ENCODE assay signal across 22 cellular contexts in genomic region chr18:45527891-45528290, GRCh38.
DNase-seq lines count a peak whose midpoint lies in the region; ATAC-seq, FAIRE-seq and TF ChIP-seq lines count a peak whose summit lies in the region.
"Had no signal": no experiment of that assay in that cellular context is flagged by ENCODE, and none has a peak within 500 bp of the region (broad histone marks: within the 10 kb centered on the region; RNA-seq: fewer than 3 reads in every experiment).

No MANE protein-coding gene starts in this region.

- no peaks in the 10 kb centered on the region for H3K36me3 ChIP-seq in bronchial epithelial cell (ENCODE audit: control insufficient read depth, insufficient read depth, low read length)
- H3K36me3 ChIP-seq: BE2C had no signal

- DNase-seq in HT-29 (ENCODE audit: low spot score): peak; percentile 2
- DNase-seq in bronchial epithelial cell (ENCODE audit: low read depth): peak; percentile 25
- no peak for DNase-seq in mesothelial cell of epicardium (ENCODE audit: low spot score in 2 of 2, unreplicated experiment in 2 of 2)
- no peak for DNase-seq in SHP77 (lab: John Stamatoyannopoulos, UW)
- DNase-seq in activated naive CD4-positive, alpha-beta T cell treated with anti-CD3 and anti-CD28 coated beads for 36 hours: no peak
- DNase-seq: ACHN; BE2C; C1 segment of cervical spinal cord; CD4-positive, CD25-positive, alpha-beta regulatory T cell; CD8-positive, alpha-beta memory T cell; COR-L47; DMS 273 treated with DMSO at 0.1 percent for 48 hours; DMS79; GDM1; GOT3; H7; HFFc6 had no signal

- TF ChIP-seq CTCF in bronchial epithelial cell (IDR thresholded peaks at IDR 0.05; ENCODE audit: insufficient read depth, low read length, severe bottlenecking): no peak
- TF ChIP-seq CTCF in mesothelial cell of epicardium (IDR thresholded peaks at IDR 0.05; ENCODE audit: unreplicated experiment): no peak

- CTCF ChIA-PET in activated naive CD4-positive, alpha-beta T cell treated with anti-CD3 and anti-CD28 coated beads for 36 hours (lab: Charles Lee): no interaction called here

- intact Hi-C loops in activated naive CD4-positive, alpha-beta T cell treated with anti-CD3 and anti-CD28 coated beads for 36 hours (cut with micrococcal nuclease): no loop called here

- H3K27ac Mint-ChIP-seq in mesothelial cell of epicardium: peak overlapping the region; percentile 21
- H3K27ac Mint-ChIP-seq in activated naive CD4-positive, alpha-beta T cell treated with anti-CD3 and anti-CD28 coated beads for 36 hours: no peak overlapping the region
- H3K27ac Mint-ChIP-seq: CD4-positive, CD25-positive, alpha-beta regulatory T cell; CD8-positive, alpha-beta memory T cell; HFFc6 had no signal

- no peak overlapping the region for H3K4me3 Mint-ChIP-seq in mesothelial cell of epicardium
- H3K4me3 Mint-ChIP-seq in activated naive CD4-positive, alpha-beta T cell treated with anti-CD3 and anti-CD28 coated beads for 36 hours: no peak overlapping the region
- H3K4me3 Mint-ChIP-seq: CD4-positive, CD25-positive, alpha-beta regulatory T cell; CD8-positive, alpha-beta memory T cell; HFFc6 had no signal

- H3K4me3 ChIP-seq in bronchial epithelial cell (ENCODE audit: low read depth, low read length): no peak overlapping the region

- no peak for ATAC-seq in HG03354 (IDR thresholded peaks at IDR 0.05; ENCODE audit: poor library complexity, severe bottlenecking, unreplicated experiment)
- ATAC-seq: HCT116 had no signal

- peaks cover 35% of the 10 kb centered on the region for H3K4me1 Mint-ChIP-seq in mesothelial cell of epicardium
- no peaks in the 10 kb centered on the region for H3K4me1 Mint-ChIP-seq in activated naive CD4-positive, alpha-beta T cell treated with anti-CD3 and anti-CD28 coated beads for 36 hours (ENCODE audit: low read depth)
- H3K4me1 Mint-ChIP-seq: CD4-positive, CD25-positive, alpha-beta regulatory T cell; CD8-positive, alpha-beta memory T cell had no signal

- H3K9me3 Mint-ChIP-seq in mesothelial cell of epicardium: no peaks in the 10 kb centered on the region
- peaks cover 1% of the 10 kb centered on the region for H3K9me3 Mint-ChIP-seq in activated naive CD4-positive, alpha-beta T cell treated with anti-CD3 and anti-CD28 coated beads for 36 hours
- H3K9me3 Mint-ChIP-seq: HFFc6 had no signal

- peaks cover 2% of the 10 kb centered on the region for H3K36me3 Mint-ChIP-seq in mesothelial cell of epicardium
- H3K36me3 Mint-ChIP-seq in activated naive CD4-positive, alpha-beta T cell treated with anti-CD3 and anti-CD28 coated beads for 36 hours (ENCODE audit: low read depth): no peaks in the 10 kb centered on the region
- H3K36me3 Mint-ChIP-seq: CD4-positive, CD25-positive, alpha-beta regulatory T cell; CD8-positive, alpha-beta memory T cell had no signal

- no peaks in the 10 kb centered on the region for H3K27me3 ChIP-seq in bronchial epithelial cell (ENCODE audit: control insufficient read depth, insufficient read depth, low read length)
- H3K27me3 ChIP-seq: BE2C had no signal

- H3K27me3 Mint-ChIP-seq in mesothelial cell of epicardium (ENCODE audit: low read depth): no peaks in the 10 kb centered on the region
- peaks cover 4% of the 10 kb centered on the region for H3K27me3 Mint-ChIP-seq in activated naive CD4-positive, alpha-beta T cell treated with anti-CD3 and anti-CD28 coated beads for 36 hours (ENCODE audit: low read depth)
- H3K27me3 Mint-ChIP-seq: CD4-positive, CD25-positive, alpha-beta regulatory T cell had no signal

- no peak for FAIRE-seq in bronchial epithelial cell (lab: Jason Lieb, UNC)
- FAIRE-seq: A204.1, GM12892, GM18507 had no signal

Comparison
In these comparisons a context has a peak if more than half of its experiments do, and no peak if none do; other contexts are left out.
1. DNase-seq: peak in HT-29 (single experiment) and bronchial epithelial cell (single experiment); none in mesothelial cell of epicardium (0 of 2), SHP77 (0 of 2) and activated naive CD4-positive, alpha-beta T cell treated with anti-CD3 and anti-CD28 coated beads for 36 hours (single experiment).